ENCODE assay signal across 8 cellular contexts in the genomic region with DNA sequence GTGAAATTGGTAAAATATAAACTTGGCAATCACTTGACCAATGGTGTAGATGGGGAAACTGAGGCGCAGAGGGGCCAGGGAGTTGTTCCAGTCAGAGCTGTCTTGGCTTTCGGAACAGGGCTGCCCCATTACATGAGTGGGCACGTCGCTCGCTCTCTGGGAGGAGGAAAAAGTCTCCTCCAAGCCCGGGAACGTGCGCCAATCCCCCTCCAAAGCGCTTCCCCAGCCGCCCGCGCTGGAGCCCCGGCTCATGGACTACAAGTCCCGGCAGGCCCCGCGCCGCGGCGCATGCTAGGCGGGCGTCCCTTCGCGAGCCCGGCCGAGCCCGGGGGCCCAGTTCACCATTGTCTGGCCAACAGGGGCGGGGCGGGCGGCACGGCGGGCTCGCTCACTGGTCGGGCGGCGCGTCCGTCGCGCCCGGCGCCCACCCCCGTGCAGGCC. TPM values are rescaled to one million over a fixed set of nuclear protein-coding genes. Genes with fewer than 3 reads are reported as not detected.
DNase-seq lines count a peak whose midpoint lies in the region; ATAC-seq and TF ChIP-seq lines count a peak whose summit lies in the region.

No MANE protein-coding gene starts in this region.

- H3K4me3 ChIP-seq in ovary, result peak overlapping the region; percentile 34
- H3K4me3 ChIP-seq in thoracic aorta, result peak overlapping the region; percentile 67

- no peaks in the 10 kb centered on the region for H3K9me3 Mint-ChIP-seq in activated naive CD8-positive, alpha-beta T cell (ENCODE audit: low read depth)

- ATAC-seq in HG02610 (IDR thresholded peaks at IDR 0.05; ENCODE audit: unreplicated experiment) (peak; percentile 92), thoracic aorta (ENCODE audit: insufficient number of reproducible peaks, low FRiP score, low read depth) (peak; percentile 65)

- no peak for TF ChIP-seq POLR2A in ovary (IDR thresholded peaks at IDR 0.05)

- peaks cover 18% of the 10 kb centered on the region for H3K4me1 Mint-ChIP-seq in activated naive CD8-positive, alpha-beta T cell (ENCODE audit: low read depth)

- H3K27ac Mint-ChIP-seq in activated naive CD8-positive, alpha-beta T cell, result peak overlapping the region; percentile 66

- TF ChIP-seq CTCF in ovary (IDR thresholded peaks at IDR 0.05), result no peak
- no peak for TF ChIP-seq CTCF in thoracic aorta (IDR thresholded peaks at IDR 0.05)

- no peaks in the 10 kb centered on the region for H3K36me3 Mint-ChIP-seq in activated naive CD8-positive, alpha-beta T cell

- peak overlapping the region; percentile 75 for H3K4me3 Mint-ChIP-seq in activated naive CD8-positive, alpha-beta T cell

- H3K27me3 ChIP-seq in ovary (no peaks in the 10 kb centered on the region), thoracic aorta (replicated peaks; ENCODE audit: insufficient read depth) (no peaks in the 10 kb centered on the region)

- H3K36me3 ChIP-seq in ovary, result no peaks in the 10 kb centered on the region
- no peaks in the 10 kb centered on the region for H3K36me3 ChIP-seq in thoracic aorta

- H3K27ac ChIP-seq in ovary (no peak overlapping the region), thoracic aorta (no peak overlapping the region)

- H3K9me3 ChIP-seq in ovary (no peaks in the 10 kb centered on the region), thoracic aorta (no peaks in the 10 kb centered on the region)

- H3K4me1 ChIP-seq in ovary (ENCODE audit: insufficient read depth) (peaks cover 3% of the 10 kb centered on the region), thoracic aorta (ENCODE audit: control insufficient read depth in 1 of 2, low read depth in 2 of 2) (peaks cover 9 to 20% of the 10 kb centered on the region in 2 donors)

- H3K27me3 Mint-ChIP-seq in activated naive CD8-positive, alpha-beta T cell, result no peaks in the 10 kb centered on the region

- intact Hi-C loops in head of caudate nucleus (cut with DNase I) (no loop called here), ovary (cut with DNase I) (loop anchor here in 1 of 4 donors (5.0 to 10.0 kb wide), 2 partner anchors 38 to 70 kb away; no protein-coding TSS in a partner anchor)

- TF ChIP-seq EP300 in ovary (IDR thresholded peaks at IDR 0.05), result no peak

- WGBS in ovary, 3 donors, result 1% methylated on average over 26 to 42 of the region's 42 CpGs

- peak; percentile 100 for DNase-seq in GM03348 (ENCODE audit: low spot score)
- DNase-seq in NCI-H1105 (lab: John Stamatoyannopoulos, UW), result peak; percentile 97
- DNase-seq in SKM-1 treated with dmso at 0.1 percent for 144 hours (lab: John Stamatoyannopoulos, UW; ENCODE audit: unreplicated experiment), result peak; percentile 92
- peak; percentile 89 to 99 (median 97) for DNase-seq in head of caudate nucleus
- DNase-seq in ovary, result peak; percentile 96 to 98 (median 97)
- peak; percentile 85 for DNase-seq in thoracic aorta (ENCODE audit: low spot score)

RNA-seq across cellular contexts. Expression of a gene that starts 0.3 kb away (rescaled TPM):
- 10 to 100 TPM; 19.0 to 28.0 (median 23.3) TPM for total RNA-seq in ovary
- 10 to 100 TPM in 1 of 2 donors, 1 to 10 TPM in 1; 2.5 to 16.4 TPM for polyA plus RNA-seq in ovary
- total RNA-seq in thoracic aorta, result 10 to 100 TPM; 17.1 to 30.3 TPM

RNA-seq across cellular contexts. Expression of a gene that starts 33.4 kb away (rescaled TPM):
- total RNA-seq in ovary (100 to 1,000 TPM; 127 to 245 (median 178) TPM), thoracic aorta (100 to 1,000 TPM; 309 to 312 TPM)
- 100 to 1,000 TPM; 132 to 152 TPM for polyA plus RNA-seq in ovary

RNA-seq across cellular contexts. Expression of a gene that starts 35.3 kb away (rescaled TPM):
- total RNA-seq in ovary (10 to 100 TPM; 15.1 to 36.1 (median 23.2) TPM), thoracic aorta (10 to 100 TPM; 31.7 to 33.8 TPM)
- 10 to 100 TPM in 1 of 2 donors, 1 to 10 TPM in 1; 4.0 to 21.9 TPM for polyA plus RNA-seq in ovary

RNA-seq across cellular contexts. Expression of a gene that starts 41.5 kb away (rescaled TPM):
- 100 to 1,000 TPM in 5 of 7 donors, 10 to 100 TPM in 2; 51.5 to 137 (median 105) TPM for total RNA-seq in ovary
- polyA plus RNA-seq in ovary, result 10 to 100 TPM; 39.6 to 54.4 TPM
- total RNA-seq in thoracic aorta, result 100 to 1,000 TPM in 1 of 2 donors, 10 to 100 TPM in 1; 89.6 to 105 TPM
